In the genomic region with DNA sequence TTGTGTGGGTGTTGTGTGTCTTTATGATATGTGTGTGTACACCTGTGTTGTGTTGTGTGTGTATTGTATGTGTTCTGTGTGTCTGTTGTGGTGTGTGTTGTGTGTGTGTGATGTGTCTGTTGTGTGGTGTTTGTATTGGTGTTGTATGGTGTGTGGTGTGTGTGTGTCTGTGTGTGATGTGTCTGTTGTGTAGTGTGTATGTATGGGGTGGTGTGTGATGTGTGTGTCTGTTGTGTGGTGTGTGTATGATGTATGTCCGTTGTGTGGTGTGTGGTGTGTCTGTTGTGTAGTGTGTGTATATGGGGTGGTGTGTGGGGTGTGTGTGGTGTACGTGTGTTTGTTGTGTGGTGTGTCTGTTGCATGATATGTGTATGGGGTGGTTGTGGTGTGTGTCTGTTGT, we compare ENCODE assay signal across 2 cellular contexts.
A peak's percentile ranks its signal among the peaks of the same experiment; 100 is the strongest.
TF ChIP-seq lines count a peak whose summit lies in the region.

No MANE protein-coding gene starts in this region.

TF ChIP-seq in HEK293, 187 proteins besides CTCF, POLR2A, EP300 and RAD21 (continues in another document):
- TF ChIP-seq ZNF529 (tag by site-specific recombination; IDR thresholded peaks at IDR 0.05; ENCODE audit: insufficient replicate concordance) (no peak), MEIS1 (CRISPR knock-in tag; IDR thresholded peaks at IDR 0.05; ENCODE audit: borderline replicate concordance) (no peak), ZNF24 (tag by site-specific recombination; IDR thresholded peaks at IDR 0.05) (no peak), ZBTB20 (tag by site-specific recombination; IDR thresholded peaks at IDR 0.05) (no peak), SETDB1 (IDR thresholded peaks at IDR 0.05; ENCODE audit: insufficient read length, low read length) (no peak), ZNF112 (tag by site-specific recombination; IDR thresholded peaks at IDR 0.05) (no peak), GLI2 (tag by site-specific recombination; IDR thresholded peaks at IDR 0.05; ENCODE audit: borderline replicate concordance, low read depth) (no peak), ZNF670 (tag by site-specific recombination; IDR thresholded peaks at IDR 0.05; ENCODE audit: low read depth) (peak; percentile 95), ZNF121 (tag by site-specific recombination; IDR thresholded peaks at IDR 0.05) (no peak), ZNF473 (tag by site-specific recombination; IDR thresholded peaks at IDR 0.05) (peak; percentile 8; the same call in 1 of the 2 replicates), ZNF830 (tag by site-specific recombination; IDR thresholded peaks at IDR 0.05; ENCODE audit: low read depth) (no peak), ZNF561 (tag by site-specific recombination; IDR thresholded peaks at IDR 0.05; ENCODE audit: borderline replicate concordance) (no peak), TRIM28 (IDR thresholded peaks at IDR 0.05; ENCODE audit: borderline replicate concordance, low read length) (no peak), ZNF174 (tag by site-specific recombination; IDR thresholded peaks at IDR 0.05) (no peak), ZNF335 (tag by site-specific recombination; conservative IDR thresholded peaks at IDR 0.05) (no peak), ZNF239 (tag by site-specific recombination; IDR thresholded peaks at IDR 0.05) (0 out of 2 replicates have a peak, but pooled peaks have one; percentile 14), ZNF311 (tag by site-specific recombination; IDR thresholded peaks at IDR 0.05; ENCODE audit: borderline replicate concordance) (no peak), ZNF624 (tag by site-specific recombination; IDR thresholded peaks at IDR 0.05) (no peak), ZNF701 (tag by site-specific recombination; IDR thresholded peaks at IDR 0.05) (no peak), MZF1 (tag by site-specific recombination; IDR thresholded peaks at IDR 0.05; ENCODE audit: borderline replicate concordance) (no peak), EGR2 (tag by site-specific recombination; IDR thresholded peaks at IDR 0.05; ENCODE audit: low read depth) (0 out of 2 replicates have a peak, but pooled peaks have one; percentile 11), ZNF785 (tag by site-specific recombination; IDR thresholded peaks at IDR 0.05) (no peak; the same call in 1 of the 2 replicates), OSR2 (tag by site-specific recombination; IDR thresholded peaks at IDR 0.05) (no peak), ZBTB21 (tag by site-specific recombination; IDR thresholded peaks at IDR 0.05) (no peak), ZNF629 (tag by site-specific recombination; IDR thresholded peaks at IDR 0.05) (no peak), ZNF548 (tag by site-specific recombination; IDR thresholded peaks at IDR 0.05) (no peak), ZNF2 (tag by site-specific recombination; IDR thresholded peaks at IDR 0.05) (peak; percentile 68; the same call in 1 of the 2 replicates)
- TF ChIP-seq, protein P1, sequence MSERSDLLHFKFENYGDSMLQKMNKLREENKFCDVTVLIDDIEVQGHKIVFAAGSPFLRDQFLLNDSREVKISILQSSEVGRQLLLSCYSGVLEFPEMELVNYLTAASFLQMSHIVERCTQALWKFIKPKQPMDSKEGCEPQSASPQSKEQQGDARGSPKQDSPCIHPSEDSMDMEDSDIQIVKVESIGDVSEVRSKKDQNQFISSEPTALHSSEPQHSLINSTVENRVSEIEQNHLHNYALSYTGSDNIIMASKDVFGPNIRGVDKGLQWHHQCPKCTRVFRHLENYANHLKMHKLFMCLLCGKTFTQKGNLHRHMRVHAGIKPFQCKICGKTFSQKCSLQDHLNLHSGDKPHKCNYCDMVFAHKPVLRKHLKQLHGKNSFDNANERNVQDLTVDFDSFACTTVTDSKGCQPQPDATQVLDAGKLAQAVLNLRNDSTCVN (tag by site-specific recombination; optimal IDR thresholded peaks at IDR 0.05): peak; percentile 10
- TF ChIP-seq, protein P2, sequence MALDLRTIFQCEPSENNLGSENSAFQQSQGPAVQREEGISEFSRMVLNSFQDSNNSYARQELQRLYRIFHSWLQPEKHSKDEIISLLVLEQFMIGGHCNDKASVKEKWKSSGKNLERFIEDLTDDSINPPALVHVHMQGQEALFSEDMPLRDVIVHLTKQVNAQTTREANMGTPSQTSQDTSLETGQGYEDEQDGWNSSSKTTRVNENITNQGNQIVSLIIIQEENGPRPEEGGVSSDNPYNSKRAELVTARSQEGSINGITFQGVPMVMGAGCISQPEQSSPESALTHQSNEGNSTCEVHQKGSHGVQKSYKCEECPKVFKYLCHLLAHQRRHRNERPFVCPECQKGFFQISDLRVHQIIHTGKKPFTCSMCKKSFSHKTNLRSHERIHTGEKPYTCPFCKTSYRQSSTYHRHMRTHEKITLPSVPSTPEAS (tag by site-specific recombination; IDR thresholded peaks at IDR 0.05): no peak
- TF ChIP-seq, protein P3, sequence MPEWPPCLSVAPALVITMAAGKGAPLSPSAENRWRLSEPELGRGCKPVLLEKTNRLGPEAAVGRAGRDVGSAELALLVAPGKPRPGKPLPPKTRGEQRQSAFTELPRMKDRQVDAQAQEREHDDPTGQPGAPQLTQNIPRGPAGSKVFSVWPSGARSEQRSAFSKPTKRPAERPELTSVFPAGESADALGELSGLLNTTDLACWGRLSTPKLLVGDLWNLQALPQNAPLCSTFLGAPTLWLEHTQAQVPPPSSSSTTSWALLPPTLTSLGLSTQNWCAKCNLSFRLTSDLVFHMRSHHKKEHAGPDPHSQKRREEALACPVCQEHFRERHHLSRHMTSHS (tag by site-specific recombination; IDR thresholded peaks at IDR 0.05): 0 out of 2 replicates have a peak, but pooled peaks have one; percentile 60
- TF ChIP-seq, protein P4, sequence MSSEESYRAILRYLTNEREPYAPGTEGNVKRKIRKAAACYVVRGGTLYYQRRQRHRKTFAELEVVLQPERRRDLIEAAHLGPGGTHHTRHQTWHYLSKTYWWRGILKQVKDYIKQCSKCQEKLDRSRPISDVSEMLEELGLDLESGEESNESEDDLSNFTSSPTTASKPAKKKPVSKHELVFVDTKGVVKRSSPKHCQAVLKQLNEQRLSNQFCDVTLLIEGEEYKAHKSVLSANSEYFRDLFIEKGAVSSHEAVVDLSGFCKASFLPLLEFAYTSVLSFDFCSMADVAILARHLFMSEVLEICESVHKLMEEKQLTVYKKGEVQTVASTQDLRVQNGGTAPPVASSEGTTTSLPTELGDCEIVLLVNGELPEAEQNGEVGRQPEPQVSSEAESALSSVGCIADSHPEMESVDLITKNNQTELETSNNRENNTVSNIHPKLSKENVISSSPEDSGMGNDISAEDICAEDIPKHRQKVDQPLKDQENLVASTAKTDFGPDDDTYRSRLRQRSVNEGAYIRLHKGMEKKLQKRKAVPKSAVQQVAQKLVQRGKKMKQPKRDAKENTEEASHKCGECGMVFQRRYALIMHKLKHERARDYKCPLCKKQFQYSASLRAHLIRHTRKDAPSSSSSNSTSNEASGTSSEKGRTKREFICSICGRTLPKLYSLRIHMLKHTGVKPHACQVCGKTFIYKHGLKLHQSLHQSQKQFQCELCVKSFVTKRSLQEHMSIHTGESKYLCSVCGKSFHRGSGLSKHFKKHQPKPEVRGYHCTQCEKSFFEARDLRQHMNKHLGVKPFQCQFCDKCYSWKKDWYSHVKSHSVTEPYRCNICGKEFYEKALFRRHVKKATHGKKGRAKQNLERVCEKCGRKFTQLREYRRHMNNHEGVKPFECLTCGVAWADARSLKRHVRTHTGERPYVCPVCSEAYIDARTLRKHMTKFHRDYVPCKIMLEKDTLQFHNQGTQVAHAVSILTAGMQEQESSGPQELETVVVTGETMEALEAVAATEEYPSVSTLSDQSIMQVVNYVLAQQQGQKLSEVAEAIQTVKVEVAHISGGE (tag by site-specific recombination; conservative IDR thresholded peaks at IDR 0.05; ENCODE audit: low read depth): no peak

TF ChIP-seq in H1, 55 proteins besides CTCF, POLR2A, EP300 and RAD21:
- no peak for TF ChIP-seq ASH2L (IDR thresholded peaks at IDR 0.05; ENCODE audit: low read length)
- no peak for TF ChIP-seq NRF1 (IDR thresholded peaks at IDR 0.05; ENCODE audit: low read depth, low read length)
- TF ChIP-seq SIN3A (conservative IDR thresholded peaks at IDR 0.05 in 1 of 2, IDR thresholded peaks at IDR 0.05 in 1 of 2; ENCODE audit: low read depth in 1 of 2, low read length in 2 of 2): no peak
- no peak for TF ChIP-seq FOSL1 (IDR thresholded peaks at IDR 0.05; ENCODE audit: insufficient read depth, low read depth, low read length)
- TF ChIP-seq CHD2 (IDR thresholded peaks at IDR 0.05; ENCODE audit: low read length): no peak
- TF ChIP-seq TBP (IDR thresholded peaks at IDR 0.05; ENCODE audit: low read depth, low read length): no peak
- TF ChIP-seq SRF (IDR thresholded peaks at IDR 0.05; ENCODE audit: low read depth, low read length): no peak
- no peak for TF ChIP-seq SP2 (IDR thresholded peaks at IDR 0.05; ENCODE audit: low read length)
- no peak for TF ChIP-seq KDM5A (IDR thresholded peaks at IDR 0.05; ENCODE audit: low read length)
- no peak for TF ChIP-seq TAF7 (optimal IDR thresholded peaks at IDR 0.05; ENCODE audit: borderline replicate concordance, low read depth, low read length)
- no peak for TF ChIP-seq KDM4A (IDR thresholded peaks at IDR 0.05; ENCODE audit: low read depth, low read length, severe bottlenecking)
- no peak for TF ChIP-seq HDAC6 (IDR thresholded peaks at IDR 0.05; ENCODE audit: low read depth, low read length)
- no peak for TF ChIP-seq CEBPB (IDR thresholded peaks at IDR 0.05; ENCODE audit: low read depth, low read length)
TF ChIP-seq in H1: peak in this region for 0.
